In genomic region chr10:97689637-97690036, GRCh38 we compare ENCODE assay signal across 1 cellular context.
TF ChIP-seq lines count a peak whose summit lies in the region.

No MANE protein-coding gene starts in this region.

TF ChIP-seq in HCT116, 20 proteins besides CTCF, POLR2A, EP300 and RAD21 (continued from another document):
- TF ChIP-seq REST (IDR thresholded peaks at IDR 0.05; ENCODE audit: low read depth) (no peak), FOSL1 (IDR thresholded peaks at IDR 0.05; ENCODE audit: low read depth) (no peak), POLR2AphosphoS5 (IDR thresholded peaks at IDR 0.05; ENCODE audit: low read depth, low read length) (no peak)
